Comparison of ENCODE assay signal across 9 cellular contexts in genomic region chr6:78799682-78800081, GRCh38.
"Had no signal": no experiment of that assay in that cellular context is flagged by ENCODE, and none has a peak within 500 bp of the region (broad histone marks: within the 10 kb centered on the region; RNA-seq: fewer than 3 reads in every experiment).

No MANE protein-coding gene starts in this region.

- ATAC-seq: activated CD4-positive, alpha-beta T cell treated with anti-CD3 and anti-CD28 coated beads for 36 hours; activated CD4-positive, CD25-positive, alpha-beta regulatory T cell treated with anti-CD3 and anti-CD28 coated beads, Interleukin-2, amount 50 U/mL, for 24 hours; activated CD8-positive, alpha-beta memory T cell treated with anti-CD3 and anti-CD28 coated beads, Interleukin-2, amount 10 ng/mL, durations not matched to agents 7 days and 5 days; activated CD8-positive, alpha-beta T cell treated with anti-CD3 and anti-CD28 coated beads for 36 hours; activated CD8-positive, alpha-beta T cell treated with anti-CD3 and anti-CD28 coated beads, Interleukin-2, amount 10 ng/mL, durations not matched to agents 7 days and 5 days; T-helper 17 cell; WTC11 had no signal

- H3K27ac ChIP-seq: VCaP, WERI-Rb-1 had no signal

- H3K36me3 ChIP-seq: WERI-Rb-1 had no signal
